ENCODE assay signal across 21 cellular contexts in the genomic region with DNA sequence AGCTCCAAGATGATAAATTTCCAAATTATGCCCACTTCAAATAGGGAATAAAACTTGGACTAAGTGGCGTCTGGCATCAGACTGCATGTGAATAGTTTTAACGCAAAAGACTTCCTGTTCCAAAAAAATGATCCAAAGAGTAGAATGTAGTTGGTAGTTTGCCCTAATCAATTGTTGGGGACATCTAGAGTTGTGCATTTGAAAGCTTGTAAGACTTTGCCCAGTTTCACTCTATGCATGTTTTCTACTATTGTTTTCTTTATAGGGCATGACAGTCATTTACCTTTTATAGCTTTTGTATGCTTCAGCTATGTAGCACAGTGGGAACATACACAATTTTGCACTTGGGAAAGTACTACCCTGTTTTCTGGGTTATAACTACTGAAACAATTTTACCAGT.
"Had no signal": no experiment of that assay in that cellular context is flagged by ENCODE, and none has a peak within 500 bp of the region (broad histone marks: within the 10 kb centered on the region; RNA-seq: fewer than 3 reads in every experiment).

No MANE protein-coding gene starts in this region.

- DNase-seq: IMR-90, Karpas-422, KG1, MG63, NCI-H1092, NCI-H1105 treated with DMSO at 0.1 percent for 48 hours, NCI-H1417 treated with DMSO at 0.1 percent for 48 hours, NCI-H146, NCI-H1694 treated with DMSO at 0.1 percent for 48 hours, NCI-H1930, NCI-H2081, NCI-H2107, NCI-H226, NCI-H446, NCI-H510A, NCI-H524 treated with DMSO at 0.1 percent for 48 hours, NCI-H69, NCI-H774, Right ventricle myocardium superior, RPMI8226, SIG-M5 had no signal
